Comparison of ENCODE assay signal across 8 cellular contexts in genomic region chr14:61662001-61662400, GRCh38. TPM values are rescaled to one million over a fixed set of nuclear protein-coding genes. Genes with fewer than 3 reads are reported as not detected.
DNase-seq lines count a peak whose midpoint lies in the region; ATAC-seq and TF ChIP-seq lines count a peak whose summit lies in the region.

No MANE protein-coding gene starts in this region.

- no peaks in the 10 kb centered on the region for H3F3A ChIP-seq in Loucy (ENCODE audit: low read depth)

- intact Hi-C loops in CD14-positive monocyte (cut with micrococcal nuclease): loop anchor here in 1 of 2 donors (2.0 to 5.0 kb wide), 5 partner anchors 35 to 190 kb away; no protein-coding TSS in a partner anchor
- intact Hi-C loops in left ventricle myocardium superior (cut with micrococcal nuclease): no loop called here

- peak overlapping the region; percentile 51 to 55 for H3K4me3 Mint-ChIP-seq in CD14-positive monocyte

- no peaks in the 10 kb centered on the region for H3K79me2 ChIP-seq in Loucy (ENCODE audit: insufficient read depth, low read length)

- H3K36me3 ChIP-seq in Loucy (ENCODE audit: insufficient read depth, low read length): no peaks in the 10 kb centered on the region

- H3K4me3 ChIP-seq in Loucy (ENCODE audit: low read length, poor library complexity, severe bottlenecking) (peak overlapping the region; percentile 9), foreskin fibroblast (ENCODE audit: low read depth in 1 of 2, low read length in 2 of 2) (no peak overlapping the region)

- peak overlapping the region; percentile 58 for H3K4me2 ChIP-seq in Loucy (ENCODE audit: low read depth, low read length, poor library complexity, severe bottlenecking)

- peak overlapping the region; percentile 92 to 98 (median 96) for H3K27ac Mint-ChIP-seq in CD14-positive monocyte

- H3K9me3 ChIP-seq in Loucy (ENCODE audit: insufficient read depth, low read depth, low read length): no peaks in the 10 kb centered on the region

- DNase-seq in CD14-positive monocyte (ENCODE audit: low spot score): no peak
- DNase-seq in foreskin keratinocyte: peak in 1 of 2 donors; percentile 42
- no peak for DNase-seq in nucleus accumbens (lab: John Stamatoyannopoulos, UW)
- no peak for DNase-seq in left ventricle myocardium superior
- DNase-seq in foreskin fibroblast: no peak
- DNase-seq in activated CD8-positive, alpha-beta memory T cell treated with anti-CD3 and anti-CD28 coated beads, Interleukin-2, amount 50 U/mL, for 48 hours: no peak

- peaks cover 0 to 2% (median 0%) of the 10 kb centered on the region in 3 donors for H3K27me3 Mint-ChIP-seq in CD14-positive monocyte (ENCODE audit: low read depth in 3 of 3)

- no peak overlapping the region for H3K9ac ChIP-seq in Loucy (ENCODE audit: low read depth, low read length, poor library complexity, severe bottlenecking)

- H3K9me2 ChIP-seq in Loucy (replicated peaks; ENCODE audit: low read depth, low read length): no peaks in the 10 kb centered on the region

- H4K20me1 ChIP-seq in Loucy (ENCODE audit: insufficient read depth, low read length, poor library complexity, severe bottlenecking): no peaks in the 10 kb centered on the region

- H3K4me1 ChIP-seq in Loucy (ENCODE audit: insufficient read depth, low read length, poor library complexity, severe bottlenecking) (peaks cover 40% of the 10 kb centered on the region), foreskin keratinocyte (peaks cover 19% of the 10 kb centered on the region)

- no peak overlapping the region for H2AFZ ChIP-seq in Loucy (ENCODE audit: low read length)

- H3K27me3 ChIP-seq in Loucy (ENCODE audit: insufficient read depth, low read length, poor library complexity, severe bottlenecking) (no peaks in the 10 kb centered on the region), foreskin keratinocyte (no peaks in the 10 kb centered on the region)

- H3K36me3 Mint-ChIP-seq in CD14-positive monocyte: peaks cover 0 to 5% of the 10 kb centered on the region in 2 donors

- peaks cover 0 to 5% (median 1%) of the 10 kb centered on the region in 7 donors for H3K9me3 Mint-ChIP-seq in CD14-positive monocyte

- H3K4me1 Mint-ChIP-seq in CD14-positive monocyte: peaks cover 61% of the 10 kb centered on the region

- TF ChIP-seq CTCF in CD14-positive monocyte (IDR thresholded peaks at IDR 0.05): no peak
- TF ChIP-seq CTCF in Loucy (conservative IDR thresholded peaks at IDR 0.05; ENCODE audit: low read length): no peak
- TF ChIP-seq CTCF in foreskin keratinocyte (conservative IDR thresholded peaks at IDR 0.05): no peak
- no peak for TF ChIP-seq CTCF in foreskin fibroblast (IDR thresholded peaks at IDR 0.05; ENCODE audit: low read depth, low read length)

- H3K27ac ChIP-seq in foreskin keratinocyte: no peak overlapping the region

- ATAC-seq in GM21515 (IDR thresholded peaks at IDR 0.05; ENCODE audit: unreplicated experiment): peak; percentile 3
- ATAC-seq in foreskin keratinocyte: peak; percentile 22
- no peak for ATAC-seq in left ventricle myocardium superior

RNA-seq across cellular contexts. Expression of gene HIF1A, which starts 33.3 kb away (rescaled TPM):
- polyA plus RNA-seq in CD14-positive monocyte (100 to 1,000 TPM in 1 of 2 donors, 10 to 100 TPM in 1; 79.0 to 137 TPM), foreskin keratinocyte (20.3 and 27.4 TPM in 2 replicates)
- total RNA-seq in foreskin keratinocyte (122 and 130 TPM in 2 replicates), left ventricle myocardium superior (55.0 TPM)
